ENCODE assay signal across 19 cellular contexts in the genomic region with DNA sequence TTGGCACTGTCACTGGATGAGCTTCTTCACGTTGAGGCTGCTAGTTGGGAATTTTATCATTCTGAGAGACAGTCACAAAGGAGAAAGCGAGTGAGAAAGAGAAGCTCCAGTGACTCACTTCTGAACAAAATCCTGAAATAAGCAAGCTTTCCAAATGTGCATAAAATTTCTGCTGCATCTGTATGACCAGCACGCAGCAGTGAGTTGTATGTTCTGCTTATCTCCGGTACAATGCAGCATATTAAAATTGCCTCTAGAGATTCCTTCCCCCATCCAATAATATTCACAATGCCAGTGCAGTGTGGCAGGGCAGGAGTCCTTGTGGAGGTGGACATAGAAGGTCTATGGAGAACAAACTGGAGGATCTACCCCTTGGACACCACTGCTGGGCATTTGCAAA.
DNase-seq lines count a peak whose midpoint lies in the region; ATAC-seq and TF ChIP-seq lines count a peak whose summit lies in the region.
"Had no signal": no experiment of that assay in that cellular context is flagged by ENCODE, and none has a peak within 500 bp of the region (broad histone marks: within the 10 kb centered on the region; RNA-seq: fewer than 3 reads in every experiment).

No MANE protein-coding gene starts in this region.

- H3K27ac Mint-ChIP-seq in CD8-positive, alpha-beta memory T cell, result no peak overlapping the region
- H3K27ac Mint-ChIP-seq in dendritic cell treated with granulocyte-macrophage colony-stimulating factor and Interleukin-4, amounts not matched to agents 40 ng/mL and 50 ng/mL, for 4 days, result peak overlapping the region; percentile 34
- H3K27ac Mint-ChIP-seq in nephron progenitor cell, result peak overlapping the region; percentile 64
- H3K27ac Mint-ChIP-seq in activated naive CD4-positive, alpha-beta T cell treated with anti-CD3 and anti-CD28 coated beads for 36 hours, result no peak overlapping the region
- H3K27ac Mint-ChIP-seq: B cell; CD4-positive, CD25-positive, alpha-beta regulatory T cell; CD8-positive, alpha-beta T cell; GM23338 had no signal

- ATAC-seq in left colon, result no peak
- ATAC-seq: CD8-positive, alpha-beta T cell; GM23338; HCT116 had no signal

- CTCF ChIA-PET in CD8-positive, alpha-beta memory T cell (lab: Charles Lee), result no interaction called here
- CTCF ChIA-PET in activated naive CD4-positive, alpha-beta T cell treated with anti-CD3 and anti-CD28 coated beads for 36 hours (lab: Charles Lee), result no interaction called here

- H3K27ac ChIP-seq in CD8-positive, alpha-beta memory T cell (ENCODE audit: low read depth, low read length), result peak overlapping the region; percentile 57
- H3K27ac ChIP-seq in testis, result no peak overlapping the region
- H3K27ac ChIP-seq: 22Rv1, BLaER1, C4-2B had no signal

- 85 to 91% methylated on average over 4 of the region's 4 CpGs for WGBS in testis, 2 donors

- no peaks in the 10 kb centered on the region for H3K4me1 ChIP-seq in CD8-positive, alpha-beta memory T cell (ENCODE audit: insufficient read depth, low read length)
- H3K4me1 ChIP-seq in testis, result no peaks in the 10 kb centered on the region
- H3K4me1 ChIP-seq: BLaER1 had no signal

- no peak for DNase-seq in CD8-positive, alpha-beta memory T cell
- DNase-seq in nephron progenitor cell, result no peak
- DNase-seq in superior temporal gyrus (ENCODE audit: extremely low spot score), result peak; percentile 40
- no peak for DNase-seq in left colon
- DNase-seq in activated naive CD4-positive, alpha-beta T cell treated with anti-CD3 and anti-CD28 coated beads for 36 hours, result no peak
- no peak for DNase-seq in testis
- DNase-seq: CD4-positive, CD25-positive, alpha-beta regulatory T cell; CD8-positive, alpha-beta T cell; DMS53; DMS79 treated with DMSO at 0.1 percent for 48 hours; GF-D8; H9 had no signal

- intact Hi-C loops in dendritic cell treated with granulocyte-macrophage colony-stimulating factor and Interleukin-4, amounts not matched to agents 40 ng/mL and 50 ng/mL, for 4 days (cut with micrococcal nuclease), result no loop called here
- intact Hi-C loops in left colon (cut with DNase I, micrococcal nuclease) (no loop called here), testis (cut with DNase I; ENCODE audit: low total_unique reads) (no loop called here)
- intact Hi-C loops in activated naive CD4-positive, alpha-beta T cell treated with anti-CD3 and anti-CD28 coated beads for 36 hours (cut with micrococcal nuclease), result no loop called here

- H3K36me3 ChIP-seq in CD8-positive, alpha-beta memory T cell (ENCODE audit: insufficient read depth, low read length), result no peaks in the 10 kb centered on the region
- H3K36me3 ChIP-seq in testis (ENCODE audit: low read depth, missing control alignments), result no peaks in the 10 kb centered on the region
- H3K36me3 ChIP-seq: BLaER1 had no signal

- no peak for TF ChIP-seq POLR2A in testis (IDR thresholded peaks at IDR 0.05)

- H3K27me3 ChIP-seq in CD8-positive, alpha-beta memory T cell (ENCODE audit: insufficient read depth, low read length, poor library complexity, severe bottlenecking), result no peaks in the 10 kb centered on the region
- H3K27me3 ChIP-seq in testis, result no peaks in the 10 kb centered on the region
- H3K27me3 ChIP-seq: BLaER1 had no signal

- POLR2A ChIA-PET in CD8-positive, alpha-beta memory T cell (lab: Charles Lee), result no interaction called here

- H3K36me3 Mint-ChIP-seq in CD8-positive, alpha-beta memory T cell, result peaks cover 0 to 2% (median 0%) of the 10 kb centered on the region in 3 donors
- H3K36me3 Mint-ChIP-seq in dendritic cell treated with granulocyte-macrophage colony-stimulating factor and Interleukin-4, amounts not matched to agents 40 ng/mL and 50 ng/mL, for 4 days (ENCODE audit: low read depth), result no peaks in the 10 kb centered on the region
- H3K36me3 Mint-ChIP-seq in nephron progenitor cell (ENCODE audit: low read depth), result no peaks in the 10 kb centered on the region
- no peaks in the 10 kb centered on the region for H3K36me3 Mint-ChIP-seq in activated naive CD4-positive, alpha-beta T cell treated with anti-CD3 and anti-CD28 coated beads for 36 hours (ENCODE audit: low read depth)
- H3K36me3 Mint-ChIP-seq: CD4-positive, CD25-positive, alpha-beta regulatory T cell; CD8-positive, alpha-beta T cell had no signal

- peaks cover 4 to 17% of the 10 kb centered on the region in 2 donors for H3K27me3 Mint-ChIP-seq in CD8-positive, alpha-beta memory T cell
- no peaks in the 10 kb centered on the region for H3K27me3 Mint-ChIP-seq in dendritic cell treated with granulocyte-macrophage colony-stimulating factor and Interleukin-4, amounts not matched to agents 40 ng/mL and 50 ng/mL, for 4 days
- H3K27me3 Mint-ChIP-seq in nephron progenitor cell (ENCODE audit: low read depth, poor library complexity), result peaks cover 3% of the 10 kb centered on the region
- peaks cover 4% of the 10 kb centered on the region for H3K27me3 Mint-ChIP-seq in activated naive CD4-positive, alpha-beta T cell treated with anti-CD3 and anti-CD28 coated beads for 36 hours (ENCODE audit: low read depth)
- H3K27me3 Mint-ChIP-seq: CD4-positive, CD25-positive, alpha-beta regulatory T cell had no signal

- no peak overlapping the region for H3K4me3 ChIP-seq in CD8-positive, alpha-beta memory T cell (ENCODE audit: low read length)
- H3K4me3 ChIP-seq in testis, result no peak overlapping the region
- H3K4me3 ChIP-seq: BLaER1, GM23338 had no signal

- H3K4me3 Mint-ChIP-seq in CD8-positive, alpha-beta memory T cell, result no peak overlapping the region
- H3K4me3 Mint-ChIP-seq in dendritic cell treated with granulocyte-macrophage colony-stimulating factor and Interleukin-4, amounts not matched to agents 40 ng/mL and 50 ng/mL, for 4 days, result no peak overlapping the region
- H3K4me3 Mint-ChIP-seq in nephron progenitor cell, result no peak overlapping the region
- H3K4me3 Mint-ChIP-seq in activated naive CD4-positive, alpha-beta T cell treated with anti-CD3 and anti-CD28 coated beads for 36 hours, result no peak overlapping the region
- H3K4me3 Mint-ChIP-seq: B cell; CD4-positive, CD25-positive, alpha-beta regulatory T cell; CD8-positive, alpha-beta T cell; GM23338; H9 had no signal

- no peaks in the 10 kb centered on the region for H3K4me1 Mint-ChIP-seq in CD8-positive, alpha-beta memory T cell
- peaks cover 24% of the 10 kb centered on the region for H3K4me1 Mint-ChIP-seq in dendritic cell treated with granulocyte-macrophage colony-stimulating factor and Interleukin-4, amounts not matched to agents 40 ng/mL and 50 ng/mL, for 4 days (ENCODE audit: low read depth)
- peaks cover 25% of the 10 kb centered on the region for H3K4me1 Mint-ChIP-seq in nephron progenitor cell
- H3K4me1 Mint-ChIP-seq in activated naive CD4-positive, alpha-beta T cell treated with anti-CD3 and anti-CD28 coated beads for 36 hours (ENCODE audit: low read depth), result no peaks in the 10 kb centered on the region
- H3K4me1 Mint-ChIP-seq: CD4-positive, CD25-positive, alpha-beta regulatory T cell had no signal

- H3K9me3 Mint-ChIP-seq in CD8-positive, alpha-beta memory T cell, result peaks cover 0 to 2% (median 0%) of the 10 kb centered on the region in 5 donors
- no peaks in the 10 kb centered on the region for H3K9me3 Mint-ChIP-seq in dendritic cell treated with granulocyte-macrophage colony-stimulating factor and Interleukin-4, amounts not matched to agents 40 ng/mL and 50 ng/mL, for 4 days
- H3K9me3 Mint-ChIP-seq in nephron progenitor cell, result no peaks in the 10 kb centered on the region
- H3K9me3 Mint-ChIP-seq in activated naive CD4-positive, alpha-beta T cell treated with anti-CD3 and anti-CD28 coated beads for 36 hours, result no peaks in the 10 kb centered on the region
- H3K9me3 Mint-ChIP-seq: CD8-positive, alpha-beta T cell; GM23338; H9 had no signal

- H3K9me3 ChIP-seq in CD8-positive, alpha-beta memory T cell (ENCODE audit: low read length), result no peaks in the 10 kb centered on the region
- no peaks in the 10 kb centered on the region for H3K9me3 ChIP-seq in testis
- H3K9me3 ChIP-seq: BLaER1 had no signal

- TF ChIP-seq CTCF in nephron progenitor cell (IDR thresholded peaks at IDR 0.05) (no peak), testis (IDR thresholded peaks at IDR 0.05) (no peak)

Comparison
In these comparisons a context has a peak if more than half of its experiments do, and no peak if none do; other contexts are left out.
1. H3K27ac Mint-ChIP-seq: peak in dendritic cell treated with granulocyte-macrophage colony-stimulating factor and Interleukin-4, amounts not matched to agents 40 ng/mL and 50 ng/mL, for 4 days (single experiment) and nephron progenitor cell (single experiment); none in CD8-positive, alpha-beta memory T cell (0 of 8) and activated naive CD4-positive, alpha-beta T cell treated with anti-CD3 and anti-CD28 coated beads for 36 hours (single experiment).